1 cellular context compared by ENCODE assay signal in the genomic region with DNA sequence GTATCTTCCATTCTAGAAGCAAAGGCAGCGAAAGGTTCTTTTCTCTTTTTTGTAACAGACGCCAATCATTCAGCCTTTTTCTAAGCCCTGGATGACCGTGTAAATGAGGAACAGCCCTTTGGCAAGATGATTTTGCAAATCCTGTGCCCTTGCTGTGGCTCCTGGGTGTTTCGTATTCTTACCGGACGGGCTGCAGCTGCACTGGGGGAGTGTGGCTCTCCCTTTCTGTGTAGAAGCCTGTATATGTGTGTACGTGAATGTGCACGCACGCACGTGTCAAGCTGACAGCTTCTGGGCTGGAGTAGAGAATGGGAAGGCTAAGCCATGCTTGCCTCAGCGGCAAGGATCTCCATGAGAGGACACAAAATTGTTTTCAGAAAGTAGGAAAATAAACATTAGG.
TF ChIP-seq lines count a peak whose summit lies in the region.

No MANE protein-coding gene starts in this region.

TF ChIP-seq in HepG2, 621 proteins besides CTCF, POLR2A, EP300 and RAD21:
- TF ChIP-seq TCF7L2 (IDR thresholded peaks at IDR 0.05; ENCODE audit: low read depth, low read length) (no peak), RBM22 (optimal IDR thresholded peaks at IDR 0.05; ENCODE audit: low read length) (peak; percentile 46), POLR2G (IDR thresholded peaks at IDR 0.05; ENCODE audit: low read depth, low read length) (peak; percentile 46; the same call in 1 of the 2 replicates), AGO2 (optimal IDR thresholded peaks at IDR 0.05; ENCODE audit: low read depth, low read length) (peak; percentile 35), ZFYVE20 (CRISPR knock-in tag; IDR thresholded peaks at IDR 0.05; ENCODE audit: borderline replicate concordance, low read depth) (no peak), HNRNPL (IDR thresholded peaks at IDR 0.05; ENCODE audit: low read depth, low read length) (no peak)
- TF ChIP-seq, protein P1, sequence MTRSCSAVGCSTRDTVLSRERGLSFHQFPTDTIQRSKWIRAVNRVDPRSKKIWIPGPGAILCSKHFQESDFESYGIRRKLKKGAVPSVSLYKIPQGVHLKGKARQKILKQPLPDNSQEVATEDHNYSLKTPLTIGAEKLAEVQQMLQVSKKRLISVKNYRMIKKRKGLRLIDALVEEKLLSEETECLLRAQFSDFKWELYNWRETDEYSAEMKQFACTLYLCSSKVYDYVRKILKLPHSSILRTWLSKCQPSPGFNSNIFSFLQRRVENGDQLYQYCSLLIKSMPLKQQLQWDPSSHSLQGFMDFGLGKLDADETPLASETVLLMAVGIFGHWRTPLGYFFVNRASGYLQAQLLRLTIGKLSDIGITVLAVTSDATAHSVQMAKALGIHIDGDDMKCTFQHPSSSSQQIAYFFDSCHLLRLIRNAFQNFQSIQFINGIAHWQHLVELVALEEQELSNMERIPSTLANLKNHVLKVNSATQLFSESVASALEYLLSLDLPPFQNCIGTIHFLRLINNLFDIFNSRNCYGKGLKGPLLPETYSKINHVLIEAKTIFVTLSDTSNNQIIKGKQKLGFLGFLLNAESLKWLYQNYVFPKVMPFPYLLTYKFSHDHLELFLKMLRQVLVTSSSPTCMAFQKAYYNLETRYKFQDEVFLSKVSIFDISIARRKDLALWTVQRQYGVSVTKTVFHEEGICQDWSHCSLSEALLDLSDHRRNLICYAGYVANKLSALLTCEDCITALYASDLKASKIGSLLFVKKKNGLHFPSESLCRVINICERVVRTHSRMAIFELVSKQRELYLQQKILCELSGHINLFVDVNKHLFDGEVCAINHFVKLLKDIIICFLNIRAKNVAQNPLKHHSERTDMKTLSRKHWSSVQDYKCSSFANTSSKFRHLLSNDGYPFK (CRISPR knock-in tag; IDR thresholded peaks at IDR 0.05; ENCODE audit: borderline replicate concordance): no peak
